ENCODE assay signal across 8 cellular contexts in genomic region chr13:97221491-97221890, GRCh38. TPM values are rescaled to one million over a fixed set of nuclear protein-coding genes. Genes with fewer than 3 reads are reported as not detected.
A peak's percentile ranks its signal among the peaks of the same experiment; 100 is the strongest.
DNase-seq lines count a peak whose midpoint lies in the region; ATAC-seq and TF ChIP-seq lines count a peak whose summit lies in the region.

No MANE protein-coding gene starts in this region.

- peaks cover 31% of the 10 kb centered on the region for H3K4me1 ChIP-seq in CD8-positive, alpha-beta memory T cell (ENCODE audit: insufficient read depth, low read length)
- H3K4me1 ChIP-seq in Peyer's patch (peaks cover 0 to 27% (median under 1%) of the 10 kb centered on the region in 4 donors), esophagus squamous epithelium (peaks cover 16 to 53% (median 39%) of the 10 kb centered on the region in 3 donors), psoas muscle (peaks cover 8% of the 10 kb centered on the region)

- 18 to 24% methylated on average over 6 of the region's 6 CpGs for WGBS in esophagus squamous epithelium, 2 donors
- 18 to 29% (median 22%) methylated on average over 6 of the region's 6 CpGs for whole genome bisulfite sequencing in psoas muscle, 3 donors

- H3K27me3 Mint-ChIP-seq in CD8-positive, alpha-beta memory T cell, result peaks cover 0 to 2% of the 10 kb centered on the region in 2 donors

- no peaks in the 10 kb centered on the region for H3K9me3 Mint-ChIP-seq in CD8-positive, alpha-beta memory T cell

- TF ChIP-seq POLR2A in Peyer's patch (IDR thresholded peaks at IDR 0.05) (no peak), esophagus squamous epithelium (IDR thresholded peaks at IDR 0.05) (no peak)

- TF ChIP-seq CTCF in Peyer's patch (IDR thresholded peaks at IDR 0.05) (no peak), esophagus squamous epithelium (IDR thresholded peaks at IDR 0.05) (no peak), psoas muscle (IDR thresholded peaks at IDR 0.05) (no peak)

- peak overlapping the region in 6 of 8 donors; percentile 58 to 99 (median 96) for H3K27ac Mint-ChIP-seq in CD8-positive, alpha-beta memory T cell

- intact Hi-C loops in esophagus squamous epithelium (cut with DNase I) (loop anchor here (5.0 kb wide), 1 partner anchor 121 kb away; no protein-coding TSS in a partner anchor), psoas muscle (cut with DNase I) (loop anchor here (5.0 to 10.0 kb wide), 3 partner anchors 94 to 213 kb away; partner anchors contain the start of gene RAP2A (in 1 of the 2)), left colon (cut with DNase I, micrococcal nuclease) (loop anchor here in 1 of 2 donors (5.0 to 10.0 kb wide), 3 partner anchors 109 to 213 kb away; partner anchors contain the start of gene RAP2A)

- H3K4me1 Mint-ChIP-seq in CD8-positive, alpha-beta memory T cell, result peaks cover 31 to 42% (median 39%) of the 10 kb centered on the region in 3 donors

- H3K27me3 ChIP-seq in CD8-positive, alpha-beta memory T cell (ENCODE audit: insufficient read depth, low read length, poor library complexity, severe bottlenecking), result no peaks in the 10 kb centered on the region
- H3K27me3 ChIP-seq in Peyer's patch, result no peaks in the 10 kb centered on the region
- no peaks in the 10 kb centered on the region for H3K27me3 ChIP-seq in esophagus squamous epithelium
- H3K27me3 ChIP-seq in psoas muscle (ENCODE audit: insufficient read depth in 3 of 3, low read length in 2 of 3), result no peaks in the 10 kb centered on the region

- H3K9me3 ChIP-seq in CD8-positive, alpha-beta memory T cell (ENCODE audit: low read length), result no peaks in the 10 kb centered on the region
- no peaks in the 10 kb centered on the region for H3K9me3 ChIP-seq in Peyer's patch
- no peaks in the 10 kb centered on the region for H3K9me3 ChIP-seq in esophagus squamous epithelium
- no peaks in the 10 kb centered on the region for H3K9me3 ChIP-seq in psoas muscle

- H3K27ac ChIP-seq in CD8-positive, alpha-beta memory T cell (ENCODE audit: low read depth, low read length), result no peak overlapping the region
- H3K27ac ChIP-seq in Peyer's patch (peak overlapping the region; percentile 69 to 89 (median 84)), esophagus squamous epithelium (peak overlapping the region; percentile 86 to 94 (median 92)), psoas muscle (peak overlapping the region; percentile 89)

- POLR2A ChIA-PET in CD8-positive, alpha-beta memory T cell (lab: Charles Lee), result interaction anchor here (0.6 to 1.3 kb wide), 2 partner anchors 212 to 213 kb away, joined by 3 read pairs; no protein-coding TSS in a partner anchor

- DNase-seq in CD8-positive, alpha-beta memory T cell, result no peak
- DNase-seq in Peyer's patch (no peak), esophagus squamous epithelium (lab: John Stamatoyannopoulos, UW) (no peak), psoas muscle (no peak), C1 segment of cervical spinal cord (lab: John Stamatoyannopoulos, UW) (no peak), left colon (no peak)

- H3K36me3 ChIP-seq in CD8-positive, alpha-beta memory T cell (ENCODE audit: insufficient read depth, low read length), result no peaks in the 10 kb centered on the region
- H3K36me3 ChIP-seq in Peyer's patch (no peaks in the 10 kb centered on the region), esophagus squamous epithelium (no peaks in the 10 kb centered on the region), psoas muscle (ENCODE audit: insufficient read depth in 1 of 2, low read depth in 1 of 2) (no peaks in the 10 kb centered on the region)

- peaks cover 0 to 16% (median 2%) of the 10 kb centered on the region in 3 donors for H3K36me3 Mint-ChIP-seq in CD8-positive, alpha-beta memory T cell

- CTCF ChIA-PET in CD8-positive, alpha-beta memory T cell (lab: Charles Lee), result interaction anchor here (4.6 kb wide), 1 partner anchor 111 kb away, joined by 23 read pairs; no protein-coding TSS in a partner anchor

- ATAC-seq in psoas muscle, result no peak
- ATAC-seq in left colon, result no peak
- no peak for ATAC-seq in GM21423 (IDR thresholded peaks at IDR 0.05; ENCODE audit: unreplicated experiment)
- ATAC-seq in HG03520 (IDR thresholded peaks at IDR 0.05; ENCODE audit: unreplicated experiment), result no peak

- peak overlapping the region; percentile 73 for H3K4me3 ChIP-seq in CD8-positive, alpha-beta memory T cell (ENCODE audit: low read length)
- peak overlapping the region; percentile 47 to 67 (median 57) for H3K4me3 ChIP-seq in Peyer's patch
- H3K4me3 ChIP-seq in esophagus squamous epithelium, result peak overlapping the region; percentile 48 to 81 (median 57)
- peak overlapping the region; percentile 83 for H3K4me3 ChIP-seq in psoas muscle

- H3K4me3 Mint-ChIP-seq in CD8-positive, alpha-beta memory T cell, result peak overlapping the region in 2 of 7 donors; percentile 92 to 93

RNA-seq across cellular contexts. Expression of gene MBNL2, which starts 0.6 kb away (rescaled TPM):
- total RNA-seq in CD8-positive, alpha-beta memory T cell, result 10 to 100 TPM; 17.7 to 17.8 TPM
- 15.9 TPM for polyA plus RNA-seq in CD8-positive, alpha-beta memory T cell
- total RNA-seq in Peyer's patch (10 to 100 TPM; 27.0 to 44.6 (median 36.3) TPM), esophagus squamous epithelium (10 to 100 TPM; 18.3 to 58.7 (median 29.7) TPM), psoas muscle (10 to 100 TPM; 54.3 to 93.1 (median 77.8) TPM), left colon (10 to 100 TPM; 31.4 to 50.1 TPM)
- polyA plus RNA-seq in psoas muscle, result 10 to 100 TPM; 13.3 to 61.9 (median 27.4) TPM
